ENCODE assay signal across 10 cellular contexts in genomic region chr6:31690231-31691077, GRCh38. TPM values are rescaled to one million over a fixed set of nuclear protein-coding genes. Genes with fewer than 3 reads are reported as not detected.
DNase-seq lines count a peak whose midpoint lies in the region; TF ChIP-seq lines count a peak whose summit lies in the region.
"Had no signal": no experiment of that assay in that cellular context is flagged by ENCODE, and none has a peak within 500 bp of the region (broad histone marks: within the 10 kb centered on the region; RNA-seq: fewer than 3 reads in every experiment).

No MANE protein-coding gene starts in this region.

- H3K27me3 ChIP-seq in neural progenitor cell: no peaks in the 10 kb centered on the region
- H3K27me3 ChIP-seq: gastrocnemius medialis had no signal

- no peaks in the 10 kb centered on the region for H3K9me3 ChIP-seq in neural progenitor cell (ENCODE audit: low read depth)
- H3K9me3 ChIP-seq: gastrocnemius medialis had no signal

- H3K36me3 Mint-ChIP-seq in neural progenitor cell: peaks cover 40% of the 10 kb centered on the region

- H3K4me1 Mint-ChIP-seq in neural progenitor cell: peaks cover 3% of the 10 kb centered on the region

- H3K4me3 ChIP-seq in neural progenitor cell: no peak overlapping the region
- H3K4me3 ChIP-seq: gastrocnemius medialis, GM23248 had no signal

- no peaks in the 10 kb centered on the region for H3K79me2 ChIP-seq in neural progenitor cell (ENCODE audit: low read depth)

- H2AFZ ChIP-seq in neural progenitor cell (replicated peaks): no peak overlapping the region
- H2AFZ ChIP-seq: GM23248 had no signal

- H3K4me1 ChIP-seq in neural progenitor cell: no peaks in the 10 kb centered on the region
- H3K4me1 ChIP-seq: gastrocnemius medialis had no signal

- no peak for TF ChIP-seq CTCF in neural progenitor cell (IDR thresholded peaks at IDR 0.05)

- peaks cover 3% of the 10 kb centered on the region for H4K20me1 ChIP-seq in neural progenitor cell (ENCODE audit: low read depth)

- H3K27me3 Mint-ChIP-seq in neural progenitor cell (ENCODE audit: insufficient read depth, low read depth): peaks cover under 1% of the 10 kb centered on the region

- peak overlapping the region; percentile 34 for H3K27ac Mint-ChIP-seq in neural progenitor cell

- no peaks in the 10 kb centered on the region for H3K36me3 ChIP-seq in neural progenitor cell

- H3F3A ChIP-seq in neural progenitor cell (ENCODE audit: low read depth): no peaks in the 10 kb centered on the region

- H3K4me3 Mint-ChIP-seq in neural progenitor cell: no peak overlapping the region

- DNase-seq in HUDEP-2 (lab: John Stamatoyannopoulos, UW; ENCODE audit: unreplicated experiment in 76 of 76): peak in 53 of 76 experiments; percentile 13 to 70 (median 38)
- peak in 29 of 61 donors; percentile 2 to 75 (median 25) for DNase-seq in caudate nucleus (lab: John Stamatoyannopoulos, UW)
- no peak for DNase-seq in neural progenitor cell (ENCODE audit: low spot score)
- no peak for DNase-seq in NCI-H510A (lab: John Stamatoyannopoulos, UW)
- no peak for DNase-seq in NCI-H2171 treated with DMSO at 0.1 percent for 48 hours (lab: John Stamatoyannopoulos, UW)
- no peak for DNase-seq in SHP77 (lab: John Stamatoyannopoulos, UW)
- DNase-seq: DMS 273 treated with DMSO at 0.1 percent for 48 hours, gastrocnemius medialis had no signal

- H3K27ac ChIP-seq in caudate nucleus (ENCODE audit: low read depth, low read length) (peak overlapping the region; percentile 77), neural progenitor cell (no peak overlapping the region)
- H3K27ac ChIP-seq: gastrocnemius medialis, GM23248 had no signal

- H3K4me2 ChIP-seq in neural progenitor cell: no peak overlapping the region

- H3K9me3 Mint-ChIP-seq in neural progenitor cell: no peaks in the 10 kb centered on the region

- no peak overlapping the region for H3K9ac ChIP-seq in neural progenitor cell
- H3K9ac ChIP-seq: GM23248 had no signal

RNA-seq across cellular contexts. Expression of gene LY6G5C, which starts 9.6 kb away (rescaled TPM):
- total RNA-seq in neural progenitor cell (ENCODE audit: low replicate concordance): 0.09 TPM in 1 of 2 replicates, not detected in the other

RNA-seq across cellular contexts. Expression of gene ABHD16A, which starts 12.7 kb away (rescaled TPM):
- total RNA-seq in neural progenitor cell (ENCODE audit: low replicate concordance): 21.3 and 45.0 TPM in 2 replicates

RNA-seq across cellular contexts. Expression of gene LY6G6F, which starts 16.2 kb away (rescaled TPM):
- total RNA-seq in neural progenitor cell (ENCODE audit: low replicate concordance): not detected in 2 replicates
- total RNA-seq: gastrocnemius medialis, GM23248, temporal lobe had no signal

RNA-seq across cellular contexts. Expression of gene LY6G5B, which starts 20.7 kb away (rescaled TPM):
- 2.8 and 8.6 TPM in 2 replicates for total RNA-seq in neural progenitor cell (ENCODE audit: low replicate concordance)

RNA-seq across cellular contexts. Expression of gene CSNK2B, which starts 24.6 kb away (rescaled TPM):
- total RNA-seq in neural progenitor cell (ENCODE audit: low replicate concordance): 126 and 190 TPM in 2 replicates

Comparison
In these comparisons a context has a peak if more than half of its experiments do, and no peak if none do; other contexts are left out.
1. DNase-seq: peak in HUDEP-2 (53 of 76); none in neural progenitor cell (single experiment), NCI-H510A (single experiment), NCI-H2171 treated with DMSO at 0.1 percent for 48 hours (single experiment) and SHP77 (0 of 2).